ENCODE assay signal across 8 cellular contexts in the genomic region with DNA sequence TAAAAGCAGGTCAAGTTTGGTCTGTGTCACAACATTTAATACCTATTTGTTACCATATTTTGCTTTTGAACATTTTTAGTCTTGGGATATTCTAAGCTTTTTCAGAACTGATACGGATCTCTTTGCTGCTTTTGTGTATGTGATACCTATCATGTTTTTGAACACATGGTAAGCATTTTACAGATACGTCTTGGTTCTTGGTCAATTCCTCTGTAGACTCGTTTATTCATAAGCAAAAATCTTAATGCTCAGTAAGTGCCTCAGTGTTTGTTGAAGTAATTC. TPM values are rescaled to one million over a fixed set of nuclear protein-coding genes. Genes with fewer than 3 reads are reported as not detected.
DNase-seq lines count a peak whose midpoint lies in the region; ATAC-seq, FAIRE-seq and TF ChIP-seq lines count a peak whose summit lies in the region.

No MANE protein-coding gene starts in this region.

- H3K4me1 Mint-ChIP-seq in activated CD8-positive, alpha-beta memory T cell treated with anti-CD3 and anti-CD28 coated beads, Interleukin-2, amount 10 ng/mL, durations not matched to agents 7 days and 5 days: peaks cover 11% of the 10 kb centered on the region
- peaks cover 12% of the 10 kb centered on the region for H3K4me1 Mint-ChIP-seq in activated T-helper 1 cell treated with anti-CD3 and anti-CD28 coated beads, Interleukin-12 subunit alpha, Interleukin-12 subunit beta, Interleukin-2, Interleukin-4 antibody, amounts not matched to agents 30 ng/mL and 10 ng/mL and 1 ng/mL, durations not matched to agents 14 hours and 24 hours and 36 hours (ENCODE audit: low read depth)

- CTCF ChIA-PET in activated CD8-positive, alpha-beta memory T cell treated with anti-CD3 and anti-CD28 coated beads, Interleukin-2, amount 10 ng/mL, durations not matched to agents 7 days and 5 days (lab: Charles Lee): interaction anchor here (1.1 to 2.4 kb wide), 6 partner anchors 10 to 202 kb away, joined by 3 to 11 read pairs (median 4); a partner anchor contains a TSS

- peak overlapping the region; percentile 84 for H3K4me2 ChIP-seq in keratinocyte (ENCODE audit: control insufficient read depth, extremely low read depth, insufficient read depth, low read depth, low read length)

- peak; percentile 74 for FAIRE-seq in keratinocyte (lab: Jason Lieb, UNC)

- H3K27ac ChIP-seq in keratinocyte (ENCODE audit: control insufficient read depth, insufficient read depth, low read length) (peak overlapping the region; percentile 86), thoracic aorta (peak overlapping the region; percentile 99 to 100)

- peak overlapping the region; percentile 91 for H3K4me3 Mint-ChIP-seq in activated CD8-positive, alpha-beta memory T cell treated with anti-CD3 and anti-CD28 coated beads, Interleukin-2, amount 10 ng/mL, durations not matched to agents 7 days and 5 days
- H3K4me3 Mint-ChIP-seq in activated T-helper 1 cell treated with anti-CD3 and anti-CD28 coated beads, Interleukin-12 subunit alpha, Interleukin-12 subunit beta, Interleukin-2, Interleukin-4 antibody, amounts not matched to agents 30 ng/mL and 10 ng/mL and 1 ng/mL, durations not matched to agents 14 hours and 24 hours and 36 hours: peak overlapping the region; percentile 97

- peak overlapping the region; percentile 94 for H3K27ac Mint-ChIP-seq in activated CD8-positive, alpha-beta memory T cell treated with anti-CD3 and anti-CD28 coated beads, Interleukin-2, amount 10 ng/mL, durations not matched to agents 7 days and 5 days
- peak overlapping the region; percentile 97 for H3K27ac Mint-ChIP-seq in activated T-helper 1 cell treated with anti-CD3 and anti-CD28 coated beads, Interleukin-12 subunit alpha, Interleukin-12 subunit beta, Interleukin-2, Interleukin-4 antibody, amounts not matched to agents 30 ng/mL and 10 ng/mL and 1 ng/mL, durations not matched to agents 14 hours and 24 hours and 36 hours

- H3K36me3 Mint-ChIP-seq in activated CD8-positive, alpha-beta memory T cell treated with anti-CD3 and anti-CD28 coated beads, Interleukin-2, amount 10 ng/mL, durations not matched to agents 7 days and 5 days: peaks cover 47% of the 10 kb centered on the region
- peaks cover 42% of the 10 kb centered on the region for H3K36me3 Mint-ChIP-seq in activated T-helper 1 cell treated with anti-CD3 and anti-CD28 coated beads, Interleukin-12 subunit alpha, Interleukin-12 subunit beta, Interleukin-2, Interleukin-4 antibody, amounts not matched to agents 30 ng/mL and 10 ng/mL and 1 ng/mL, durations not matched to agents 14 hours and 24 hours and 36 hours (ENCODE audit: low read depth)

- no peaks in the 10 kb centered on the region for H4K20me1 ChIP-seq in keratinocyte (ENCODE audit: control insufficient read depth, extremely low read depth, insufficient read depth, low read length)

- H3K9me3 ChIP-seq in keratinocyte (ENCODE audit: control insufficient read depth, low read depth, low read length) (peaks cover 21% of the 10 kb centered on the region), thoracic aorta (no peaks in the 10 kb centered on the region)

- H3K4me1 ChIP-seq in keratinocyte (ENCODE audit: control insufficient read depth, extremely low read depth, insufficient read depth, low read length) (peaks cover 4% of the 10 kb centered on the region), thoracic aorta (ENCODE audit: control insufficient read depth in 1 of 2, low read depth in 2 of 2) (peaks cover 9 to 14% of the 10 kb centered on the region in 2 donors)

- H3K9me3 Mint-ChIP-seq in activated CD8-positive, alpha-beta memory T cell treated with anti-CD3 and anti-CD28 coated beads, Interleukin-2, amount 10 ng/mL, durations not matched to agents 7 days and 5 days (ENCODE audit: low read depth): peaks cover 17% of the 10 kb centered on the region
- H3K9me3 Mint-ChIP-seq in activated T-helper 1 cell treated with anti-CD3 and anti-CD28 coated beads, Interleukin-12 subunit alpha, Interleukin-12 subunit beta, Interleukin-2, Interleukin-4 antibody, amounts not matched to agents 30 ng/mL and 10 ng/mL and 1 ng/mL, durations not matched to agents 14 hours and 24 hours and 36 hours: peaks cover 32% of the 10 kb centered on the region

- H3K9ac ChIP-seq in keratinocyte (ENCODE audit: control insufficient read depth, extremely low read depth, insufficient read depth, low read length): peak overlapping the region; percentile 83

- peak overlapping the region; percentile 62 for H2AFZ ChIP-seq in keratinocyte (ENCODE audit: control insufficient read depth, low read length)

- H3K27me3 Mint-ChIP-seq in activated CD8-positive, alpha-beta memory T cell treated with anti-CD3 and anti-CD28 coated beads, Interleukin-2, amount 10 ng/mL, durations not matched to agents 7 days and 5 days: no peaks in the 10 kb centered on the region
- H3K27me3 Mint-ChIP-seq in activated T-helper 1 cell treated with anti-CD3 and anti-CD28 coated beads, Interleukin-12 subunit alpha, Interleukin-12 subunit beta, Interleukin-2, Interleukin-4 antibody, amounts not matched to agents 30 ng/mL and 10 ng/mL and 1 ng/mL, durations not matched to agents 14 hours and 24 hours and 36 hours (ENCODE audit: insufficient read depth): no peaks in the 10 kb centered on the region

- ATAC-seq in activated CD8-positive, alpha-beta memory T cell treated with anti-CD3 and anti-CD28 coated beads, Interleukin-2, amount 10 ng/mL, durations not matched to agents 7 days and 5 days: no peak
- ATAC-seq in thoracic aorta (ENCODE audit: insufficient number of reproducible peaks, low FRiP score, low read depth): no peak

- TF ChIP-seq CTCF in keratinocyte (optimal IDR thresholded peaks at IDR 0.05 in 1 of 3, IDR thresholded peaks at IDR 0.05 in 1 of 3, conservative IDR thresholded peaks at IDR 0.05 in 1 of 3; ENCODE audit: extremely low read depth in 1 of 3, insufficient read depth in 2 of 3, low read length in 3 of 3) (no peak), thoracic aorta (IDR thresholded peaks at IDR 0.05) (no peak)

- intact Hi-C loops in activated T-helper 1 cell treated with anti-CD3 and anti-CD28 coated beads, Interleukin-12 subunit alpha, Interleukin-12 subunit beta, Interleukin-2, Interleukin-4 antibody, amounts not matched to agents 30 ng/mL and 10 ng/mL and 1 ng/mL, durations not matched to agents 14 hours and 24 hours and 36 hours (cut with micrococcal nuclease): loop anchor here (1.0 to 10.0 kb wide), 8 partner anchors 27 to 887 kb away; a partner anchor contains a TSS

- H3K27me3 ChIP-seq in keratinocyte (ENCODE audit: control insufficient read depth, extremely low read depth, insufficient read depth, low read length) (no peaks in the 10 kb centered on the region), thoracic aorta (replicated peaks; ENCODE audit: insufficient read depth) (no peaks in the 10 kb centered on the region)

- H3K36me3 ChIP-seq in keratinocyte (ENCODE audit: control insufficient read depth in 2 of 2, extremely low read depth in 1 of 2, insufficient read depth in 2 of 2, low read length in 2 of 2) (peaks cover 27 to 40% of the 10 kb centered on the region in 2 experiments), thoracic aorta (peaks cover 37% of the 10 kb centered on the region)

- no peak for DNase-seq in activated CD8-positive, alpha-beta memory T cell treated with anti-CD3 and anti-CD28 coated beads, Interleukin-2, amount 10 ng/mL, durations not matched to agents 7 days and 5 days
- DNase-seq in activated CD8-positive, alpha-beta memory T cell treated with anti-CD3 and anti-CD28 coated beads, Interleukin-2, amount 50 U/mL, for 48 hours: no peak
- DNase-seq in activated T-helper 1 cell treated with anti-CD3 and anti-CD28 coated beads, Interleukin-12 subunit alpha, Interleukin-12 subunit beta, Interleukin-2, Interleukin-4 antibody, amounts not matched to agents 30 ng/mL and 10 ng/mL and 1 ng/mL, durations not matched to agents 14 hours and 24 hours and 36 hours (ENCODE audit: low spot score): no peak
- DNase-seq in keratinocyte (ENCODE audit: low read depth, low spot score): no peak
- no peak for DNase-seq in thoracic aorta (ENCODE audit: low spot score)
- DNase-seq in inferior parietal cortex (ENCODE audit: extremely low spot score): no peak
- no peak for DNase-seq in activated CD4-positive, alpha-beta T cell treated with anti-CD3 and anti-CD28 coated beads for 4 hours
- no peak for DNase-seq in stimulated activated CD4-positive, alpha-beta T cell treated with anti-CD3 and anti-CD28 coated beads, Interleukin-4, amount 100 ng/mL, for 1 hour

- peak overlapping the region; percentile 70 to 83 (median 71) for H3K4me3 ChIP-seq in keratinocyte (ENCODE audit: control insufficient read depth in 2 of 3, extremely low read depth in 1 of 3, insufficient read depth in 2 of 3, low read depth in 1 of 3, low read length in 3 of 3)
- peak overlapping the region; percentile 98 for H3K4me3 ChIP-seq in thoracic aorta

- dilution Hi-C loops in keratinocyte (cut with MboI; ENCODE audit: extremely low pct_ligation_motif_present, low sequenced_read_pairs): no loop called here

- peaks cover 7% of the 10 kb centered on the region for H3K79me2 ChIP-seq in keratinocyte (ENCODE audit: control insufficient read depth, insufficient read depth, low read length)

- H3K9me1 ChIP-seq in keratinocyte (ENCODE audit: control insufficient read depth, extremely low read depth, insufficient read depth, low read length): no peaks in the 10 kb centered on the region

RNA-seq across cellular contexts. Expression of a gene that starts 0.6 kb away (rescaled TPM):
- total RNA-seq in activated CD8-positive, alpha-beta memory T cell treated with anti-CD3 and anti-CD28 coated beads, Interleukin-2, amount 10 ng/mL, durations not matched to agents 7 days and 5 days: 10 to 100 TPM; 10.8 to 13.1 TPM
- total RNA-seq in activated T-helper 1 cell treated with anti-CD3 and anti-CD28 coated beads, Interleukin-12 subunit alpha, Interleukin-12 subunit beta, Interleukin-2, Interleukin-4 antibody, amounts not matched to agents 30 ng/mL and 10 ng/mL and 1 ng/mL, durations not matched to agents 14 hours and 24 hours and 36 hours: 18.8 and 21.0 TPM in 2 replicates
- polyA plus RNA-seq in keratinocyte: 5.4 to 8.7 TPM (median 7.5 TPM) in 3 replicates
- polyA plus RNA-seq in keratinocyte (2011; ENCODE audit: low read depth): 16.9 TPM
- 2.8 and 5.2 TPM in 2 replicates for polyA plus RNA-seq in keratinocyte (2011; cell fraction: cytosol; rRNA removed)
- polyA plus RNA-seq in keratinocyte (2011; cell fraction: nucleus; rRNA removed): 15.3 and 19.9 TPM in 2 replicates
- polyA plus RNA-seq in keratinocyte (2012; ENCODE audit: low replicate concordance): 7.7 and 9.3 TPM in 2 replicates
- 1.5 to 8.2 TPM (median 7.5 TPM) in 3 replicates for polyA minus RNA-seq in keratinocyte
- polyA minus RNA-seq in keratinocyte (2011; cell fraction: cytosol; rRNA and poly(A)+ RNA removed): 5.6 TPM
- polyA minus RNA-seq in keratinocyte (2011; cell fraction: nucleus; rRNA and poly(A)+ RNA removed): 6.3 and 11.7 TPM in 2 replicates
- total RNA-seq in thoracic aorta: 10 to 100 TPM; 16.2 to 45.8 TPM

RNA-seq across cellular contexts. Expression of a gene that starts 48.6 kb away (rescaled TPM):
- 10 to 100 TPM; 12.9 to 18.1 TPM for total RNA-seq in activated CD8-positive, alpha-beta memory T cell treated with anti-CD3 and anti-CD28 coated beads, Interleukin-2, amount 10 ng/mL, durations not matched to agents 7 days and 5 days
- 10.2 and 11.0 TPM in 2 replicates for total RNA-seq in activated T-helper 1 cell treated with anti-CD3 and anti-CD28 coated beads, Interleukin-12 subunit alpha, Interleukin-12 subunit beta, Interleukin-2, Interleukin-4 antibody, amounts not matched to agents 30 ng/mL and 10 ng/mL and 1 ng/mL, durations not matched to agents 14 hours and 24 hours and 36 hours
- 8.4 to 13.6 TPM (median 11.3 TPM) in 3 replicates for polyA plus RNA-seq in keratinocyte
- 4.8 TPM for polyA plus RNA-seq in keratinocyte (2011; ENCODE audit: low read depth)
- polyA plus RNA-seq in keratinocyte (2011; cell fraction: cytosol; rRNA removed): 4.4 and 5.6 TPM in 2 replicates
- 36.2 and 40.3 TPM in 2 replicates for polyA plus RNA-seq in keratinocyte (2011; cell fraction: nucleus; rRNA removed)
- 7.3 and 8.2 TPM in 2 replicates for polyA plus RNA-seq in keratinocyte (2012; ENCODE audit: low replicate concordance)
- 5.1 to 14.0 TPM (median 9.7 TPM) in 3 replicates for polyA minus RNA-seq in keratinocyte
- 10.9 TPM for polyA minus RNA-seq in keratinocyte (2011; cell fraction: cytosol; rRNA and poly(A)+ RNA removed)
- polyA minus RNA-seq in keratinocyte (2011; cell fraction: nucleus; rRNA and poly(A)+ RNA removed): 13.5 and 29.1 TPM in 2 replicates
- 10 to 100 TPM; 19.5 to 45.8 TPM for total RNA-seq in thoracic aorta
